ENCODE assay signal across 8 cellular contexts in genomic region chr18:34978533-34978893, GRCh38.
DNase-seq lines count a peak whose midpoint lies in the region; ATAC-seq and TF ChIP-seq lines count a peak whose summit lies in the region.

No MANE protein-coding gene starts in this region.

- no peaks in the 10 kb centered on the region for H3K9me3 Mint-ChIP-seq in activated CD8-positive, alpha-beta memory T cell treated with anti-CD3 and anti-CD28 coated beads, Interleukin-2, amount 10 ng/mL, durations not matched to agents 7 days and 5 days (ENCODE audit: low read depth)

- H3K4me1 ChIP-seq in adipocyte (ENCODE audit: control insufficient read depth, insufficient read depth, low read length) (peaks cover 22% of the 10 kb centered on the region), thymus (ENCODE audit: control insufficient read depth, insufficient read depth, low read length) (peaks cover 8% of the 10 kb centered on the region)

- no peak overlapping the region for H3K27ac Mint-ChIP-seq in activated CD8-positive, alpha-beta memory T cell treated with anti-CD3 and anti-CD28 coated beads, Interleukin-2, amount 10 ng/mL, durations not matched to agents 7 days and 5 days

- peaks cover 22% of the 10 kb centered on the region for H3K4me1 Mint-ChIP-seq in activated CD8-positive, alpha-beta memory T cell treated with anti-CD3 and anti-CD28 coated beads, Interleukin-2, amount 10 ng/mL, durations not matched to agents 7 days and 5 days

- TF ChIP-seq CTCF in GM20000 (IDR thresholded peaks at IDR 0.05; ENCODE audit: extremely low read depth, missing control alignments), result no peak

- H3K27me3 ChIP-seq in adipocyte (replicated peaks; ENCODE audit: control insufficient read depth, insufficient read depth, low read length), result peaks cover 5% of the 10 kb centered on the region
- H3K27me3 ChIP-seq in thymus (ENCODE audit: control insufficient read depth, insufficient read depth), result no peaks in the 10 kb centered on the region

- H3K27ac ChIP-seq in thymus (ENCODE audit: low read depth), result no peak overlapping the region

- H3K36me3 ChIP-seq in adipocyte (ENCODE audit: control insufficient read depth, insufficient read depth, low read length, severe bottlenecking), result no peaks in the 10 kb centered on the region
- no peaks in the 10 kb centered on the region for H3K36me3 ChIP-seq in thymus (ENCODE audit: control insufficient read depth, insufficient read depth)

- ATAC-seq in activated CD8-positive, alpha-beta memory T cell treated with anti-CD3 and anti-CD28 coated beads, Interleukin-2, amount 10 ng/mL, durations not matched to agents 7 days and 5 days, result no peak
- peak; percentile 1 for ATAC-seq in left lobe of liver

- H3K9ac ChIP-seq in adipocyte (ENCODE audit: low read length), result peak overlapping the region; percentile 8

- no peaks in the 10 kb centered on the region for H3K36me3 Mint-ChIP-seq in activated CD8-positive, alpha-beta memory T cell treated with anti-CD3 and anti-CD28 coated beads, Interleukin-2, amount 10 ng/mL, durations not matched to agents 7 days and 5 days

- under 1% methylated on average over 5 of the region's 5 CpGs for WGBS in thymus

- peak overlapping the region; percentile 78 for H3K4me3 Mint-ChIP-seq in activated CD8-positive, alpha-beta memory T cell treated with anti-CD3 and anti-CD28 coated beads, Interleukin-2, amount 10 ng/mL, durations not matched to agents 7 days and 5 days

- H3K4me3 ChIP-seq in adipocyte (ENCODE audit: low read length) (peak overlapping the region; percentile 86), thymus (ENCODE audit: low read length) (peak overlapping the region; percentile 67)

- CTCF ChIA-PET in activated CD8-positive, alpha-beta memory T cell treated with anti-CD3 and anti-CD28 coated beads, Interleukin-2, amount 10 ng/mL, durations not matched to agents 7 days and 5 days (lab: Charles Lee), result interaction anchor here (1.4 kb wide), 2 partner anchors 51 to 63 kb away, joined by 3 to 5 read pairs; partner anchors contain the start of gene MAPRE2

- no peak for DNase-seq in activated CD8-positive, alpha-beta memory T cell treated with anti-CD3 and anti-CD28 coated beads, Interleukin-2, amount 10 ng/mL, durations not matched to agents 7 days and 5 days
- DNase-seq in activated CD8-positive, alpha-beta memory T cell treated with anti-CD3 and anti-CD28 coated beads for 24 hours, result no peak
- DNase-seq in adipocyte (ENCODE audit: low read depth) (no peak), left lobe of liver (ENCODE audit: low spot score) (no peak), SHP77 (lab: John Stamatoyannopoulos, UW) (no peak), GM20000 (ENCODE audit: low spot score) (no peak), NCI-H2029 treated with DMSO at 0.1 percent for 48 hours (lab: John Stamatoyannopoulos, UW) (no peak)

- H3K9me3 ChIP-seq in adipocyte (ENCODE audit: control insufficient read depth, low read length) (no peaks in the 10 kb centered on the region), thymus (ENCODE audit: control insufficient read depth) (no peaks in the 10 kb centered on the region)

- H3K27me3 Mint-ChIP-seq in activated CD8-positive, alpha-beta memory T cell treated with anti-CD3 and anti-CD28 coated beads, Interleukin-2, amount 10 ng/mL, durations not matched to agents 7 days and 5 days, result peaks cover 41% of the 10 kb centered on the region
